ENCODE assay signal across 1 cellular context in the genomic region with DNA sequence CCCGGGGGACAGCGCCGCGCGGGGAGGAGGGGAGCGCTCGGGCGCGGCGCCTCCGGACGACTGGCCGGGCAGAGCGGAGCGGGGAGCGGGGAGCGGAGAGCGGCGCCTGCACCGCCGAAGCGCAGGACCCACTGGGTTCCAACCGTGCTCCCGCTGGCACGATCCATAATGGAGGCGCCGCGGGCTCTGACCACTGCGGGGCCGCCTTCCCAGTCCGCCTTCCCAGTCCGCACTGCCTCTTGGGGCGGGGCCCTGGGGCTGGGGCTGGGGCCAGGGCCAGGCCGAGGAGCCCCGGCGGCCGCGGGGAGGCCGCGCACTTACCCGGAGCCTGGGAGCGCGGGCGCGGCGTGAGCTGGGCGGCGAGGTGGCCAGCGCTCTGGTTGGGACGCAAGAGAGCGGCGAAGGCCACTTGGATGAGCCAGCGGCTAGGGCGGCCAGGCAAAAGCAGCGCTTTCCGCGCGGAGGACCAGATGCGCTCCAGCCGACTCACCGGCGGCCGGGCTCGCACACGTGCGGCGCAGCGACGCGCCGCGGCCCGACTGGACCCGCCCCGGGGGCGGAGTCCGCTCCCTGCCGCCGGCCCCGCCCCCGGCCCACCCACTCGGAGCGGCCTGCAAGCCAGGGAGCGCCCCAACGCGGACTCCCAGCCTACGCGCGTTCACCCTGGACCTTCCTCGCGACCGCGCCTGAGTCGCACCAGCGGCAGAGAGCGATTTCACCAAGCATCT.
TF ChIP-seq lines count a peak whose summit lies in the region.

A gene with protein sequence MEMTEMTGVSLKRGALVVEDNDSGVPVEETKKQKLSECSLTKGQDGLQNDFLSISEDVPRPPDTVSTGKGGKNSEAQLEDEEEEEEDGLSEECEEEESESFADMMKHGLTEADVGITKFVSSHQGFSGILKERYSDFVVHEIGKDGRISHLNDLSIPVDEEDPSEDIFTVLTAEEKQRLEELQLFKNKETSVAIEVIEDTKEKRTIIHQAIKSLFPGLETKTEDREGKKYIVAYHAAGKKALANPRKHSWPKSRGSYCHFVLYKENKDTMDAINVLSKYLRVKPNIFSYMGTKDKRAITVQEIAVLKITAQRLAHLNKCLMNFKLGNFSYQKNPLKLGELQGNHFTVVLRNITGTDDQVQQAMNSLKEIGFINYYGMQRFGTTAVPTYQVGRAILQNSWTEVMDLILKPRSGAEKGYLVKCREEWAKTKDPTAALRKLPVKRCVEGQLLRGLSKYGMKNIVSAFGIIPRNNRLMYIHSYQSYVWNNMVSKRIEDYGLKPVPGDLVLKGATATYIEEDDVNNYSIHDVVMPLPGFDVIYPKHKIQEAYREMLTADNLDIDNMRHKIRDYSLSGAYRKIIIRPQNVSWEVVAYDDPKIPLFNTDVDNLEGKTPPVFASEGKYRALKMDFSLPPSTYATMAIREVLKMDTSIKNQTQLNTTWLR (minus strand): TSS at position 541 of the 728 bp plus-strand sequence. CDS start 13,759 bp downstream, outside the sequence.

TF ChIP-seq in endothelial cell of umbilical vein, 7 proteins besides CTCF, POLR2A, EP300 and RAD21 (continued from another document):
- TF ChIP-seq, protein P1, sequence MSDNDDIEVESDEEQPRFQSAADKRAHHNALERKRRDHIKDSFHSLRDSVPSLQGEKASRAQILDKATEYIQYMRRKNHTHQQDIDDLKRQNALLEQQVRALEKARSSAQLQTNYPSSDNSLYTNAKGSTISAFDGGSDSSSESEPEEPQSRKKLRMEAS (IDR thresholded peaks at IDR 0.05; ENCODE audit: insufficient read depth, insufficient read length) = peak; percentile 77
- TF ChIP-seq POLR2AphosphoS5 (IDR thresholded peaks at IDR 0.05; ENCODE audit: insufficient read depth, low read depth, low read length) (peak; percentile 99), JUN (IDR thresholded peaks at IDR 0.05; ENCODE audit: borderline replicate concordance, insufficient read depth, insufficient read length, low read depth) (no peak), GATA2 (IDR thresholded peaks at IDR 0.05; ENCODE audit: insufficient read depth, insufficient read length, low read depth, low read length) (no peak), EZH2 (IDR thresholded peaks at IDR 0.05; ENCODE audit: borderline replicate concordance, low read depth, low read length, severe bottlenecking) (no peak)
